13 cellular contexts compared by ENCODE assay signal in genomic region chr3:195806211-195806915, GRCh38. TPM values are rescaled to one million over a fixed set of nuclear protein-coding genes. Genes with fewer than 3 reads are reported as not detected.
DNase-seq lines count a peak whose midpoint lies in the region; ATAC-seq and TF ChIP-seq lines count a peak whose summit lies in the region.
"Had no signal": no experiment of that assay in that cellular context is flagged by ENCODE, and none has a peak within 500 bp of the region (broad histone marks: within the 10 kb centered on the region; RNA-seq: fewer than 3 reads in every experiment).

No MANE protein-coding gene starts in this region.

- H3K4me1 ChIP-seq in iPS DF 6.9 (ENCODE audit: control insufficient read depth, insufficient read depth, low read length) = peaks cover 21% of the 10 kb centered on the region

- no peak for DNase-seq in stimulated activated naive CD8-positive, alpha-beta T cell treated with anti-CD3 and anti-CD28 coated beads, Interleukin-15, amount 100 ng/mL, for 72 hours
- DNase-seq in stimulated activated naive CD8-positive, alpha-beta T cell treated with anti-CD3 and anti-CD28 coated beads, Interleukin-15, Interleukin-2, amounts not matched to agents 100 U/mL and 50 U/mL, for 24 hours = no peak
- DNase-seq in WTC11 (ENCODE audit: low spot score) = peak; percentile 73
- DNase-seq in iPS DF 6.9 (ENCODE audit: low read depth, low spot score) = peak; percentile 92
- DNase-seq in DMS114 treated with DMSO at 0.1 percent for 48 hours (lab: John Stamatoyannopoulos, UW; ENCODE audit: unreplicated experiment) = no peak
- no peak for DNase-seq in NCI-H82 (lab: John Stamatoyannopoulos, UW)
- DNase-seq: activated CD8-positive, alpha-beta memory T cell treated with anti-CD3 and anti-CD28 coated beads for 24 hours; HFFc6; NCI-H774; small intestine had no signal

- H3K4me3 ChIP-seq in iPS DF 6.9 (ENCODE audit: low read length) = no peak overlapping the region

- no peak for TF ChIP-seq CTCF in WTC11 (IDR thresholded peaks at IDR 0.05)

- H3K4me1 Mint-ChIP-seq in stimulated activated naive CD8-positive, alpha-beta T cell treated with anti-CD3 and anti-CD28 coated beads, Interleukin-15, amount 100 ng/mL, for 72 hours = peaks cover 53% of the 10 kb centered on the region
- H3K4me1 Mint-ChIP-seq in WTC11 = peaks cover 84% of the 10 kb centered on the region

- H3K36me3 Mint-ChIP-seq in WTC11 = no peaks in the 10 kb centered on the region

- CTCF ChIA-PET in WTC11 (lab: Charles Lee) = interaction anchor here (0.6 to 2.6 kb wide), 8 partner anchors 12 to 88 kb away, joined by 3 to 12 read pairs (median 3); no protein-coding TSS in a partner anchor

- peak overlapping the region; percentile 36 for H3K27ac ChIP-seq in iPS DF 6.9 (ENCODE audit: low read length)

- no peak for ATAC-seq in stimulated activated naive CD8-positive, alpha-beta T cell treated with anti-CD3 and anti-CD28 coated beads, Interleukin-15, amount 100 ng/mL, for 72 hours
- ATAC-seq in stimulated activated naive CD8-positive, alpha-beta T cell treated with anti-CD3 and anti-CD28 coated beads, Interleukin-15, Interleukin-2, amounts not matched to agents 100 U/mL and 50 U/mL, for 24 hours = no peak
- ATAC-seq in WTC11 = peak; percentile 77
- no peak for ATAC-seq in HG02678 (IDR thresholded peaks at IDR 0.05; ENCODE audit: unreplicated experiment)
- ATAC-seq in HG03135 (IDR thresholded peaks at IDR 0.05; ENCODE audit: unreplicated experiment) = no peak

- H3K27ac Mint-ChIP-seq in stimulated activated naive CD8-positive, alpha-beta T cell treated with anti-CD3 and anti-CD28 coated beads, Interleukin-15, amount 100 ng/mL, for 72 hours = peak overlapping the region in 1 of 2 donors; percentile 89
- peak overlapping the region; percentile 98 for H3K27ac Mint-ChIP-seq in WTC11
- H3K27ac Mint-ChIP-seq: HFFc6 had no signal

- H3K4me3 Mint-ChIP-seq in stimulated activated naive CD8-positive, alpha-beta T cell treated with anti-CD3 and anti-CD28 coated beads, Interleukin-15, amount 100 ng/mL, for 72 hours = peak overlapping the region; percentile 6 to 42
- peak overlapping the region; percentile 39 for H3K4me3 Mint-ChIP-seq in WTC11
- H3K4me3 Mint-ChIP-seq: HFFc6 had no signal

- no CpG with 5 or more reads among the region's 11 CpGs for WGBS in iPS DF 6.9 (ENCODE audit: insufficient coverage, insufficient read length)

- no peaks in the 10 kb centered on the region for H3K9me3 Mint-ChIP-seq in stimulated activated naive CD8-positive, alpha-beta T cell treated with anti-CD3 and anti-CD28 coated beads, Interleukin-15, amount 100 ng/mL, for 72 hours
- H3K9me3 Mint-ChIP-seq in WTC11 = no peaks in the 10 kb centered on the region
- H3K9me3 Mint-ChIP-seq: HFFc6 had no signal

- H3K27me3 Mint-ChIP-seq in stimulated activated naive CD8-positive, alpha-beta T cell treated with anti-CD3 and anti-CD28 coated beads, Interleukin-15, amount 100 ng/mL, for 72 hours = peaks cover 46% of the 10 kb centered on the region
- peaks cover 4% of the 10 kb centered on the region for H3K27me3 Mint-ChIP-seq in WTC11 (ENCODE audit: low read depth)

- no peaks in the 10 kb centered on the region for H3K27me3 ChIP-seq in iPS DF 6.9 (ENCODE audit: control insufficient read depth, insufficient read depth, low read length)

- POLR2A ChIA-PET in WTC11 (lab: Charles Lee) = interaction anchor here (0.5 kb wide), 1 partner anchor 1147 kb away, joined by 4 read pairs; no protein-coding TSS in a partner anchor

- no peaks in the 10 kb centered on the region for H3K36me3 ChIP-seq in iPS DF 6.9 (ENCODE audit: control insufficient read depth, insufficient read depth, low read length)

- no peaks in the 10 kb centered on the region for H3K9me3 ChIP-seq in iPS DF 6.9 (ENCODE audit: control insufficient read depth, insufficient read depth, low read length)

TF ChIP-seq in WTC11, 78 proteins besides CTCF, POLR2A, EP300 and RAD21 (continues in another document):
- TF ChIP-seq ZMAT4 (CRISPR knock-in tag; IDR thresholded peaks at IDR 0.05) (peak; percentile 94), MAX (CRISPR knock-in tag; IDR thresholded peaks at IDR 0.05) (peak; percentile 69; the same call in 1 of the 2 replicates), ERG (CRISPR knock-in tag; IDR thresholded peaks at IDR 0.05) (0 out of 2 replicates have a peak, but pooled peaks have one; percentile 69), EMX1 (CRISPR knock-in tag; IDR thresholded peaks at IDR 0.05) (no peak), NFATC4 (CRISPR knock-in tag; IDR thresholded peaks at IDR 0.05) (no peak), TEAD1 (CRISPR knock-in tag; IDR thresholded peaks at IDR 0.05) (peak; percentile 92; the same call in 1 of the 2 replicates), CDX4 (CRISPR knock-in tag; IDR thresholded peaks at IDR 0.05; ENCODE audit: borderline replicate concordance) (no peak), CBFB (CRISPR knock-in tag; IDR thresholded peaks at IDR 0.05; ENCODE audit: low read depth) (peak; percentile 20; the same call in 1 of the 2 replicates), E2F1 (CRISPR knock-in tag; IDR thresholded peaks at IDR 0.05) (no peak), HMGA2 (CRISPR knock-in tag; IDR thresholded peaks at IDR 0.05) (no peak), E2F5 (CRISPR knock-in tag; IDR thresholded peaks at IDR 0.05) (no peak), ZNF138 (CRISPR knock-in tag; conservative IDR thresholded peaks at IDR 0.05) (0 out of 2 replicates have a peak, but pooled peaks have one; percentile 32), E2F4 (CRISPR knock-in tag; IDR thresholded peaks at IDR 0.05; ENCODE audit: borderline replicate concordance, low read depth) (no peak), ZBTB21 (CRISPR knock-in tag; IDR thresholded peaks at IDR 0.05; ENCODE audit: borderline replicate concordance) (0 out of 2 replicates have a peak, but pooled peaks have one; percentile 34), FOXP1 (CRISPR knock-in tag; IDR thresholded peaks at IDR 0.05; ENCODE audit: borderline replicate concordance) (no peak), ETV6 (CRISPR knock-in tag; IDR thresholded peaks at IDR 0.05) (peak; percentile 77)

RNA-seq across cellular contexts. Expression of gene MUC4, which starts 5.4 kb away (rescaled TPM):
- total RNA-seq in WTC11 (2021) = 2.1 to 2.8 TPM (median 2.3 TPM) in 3 replicates
- total RNA-seq: HFFc6, myocyte had no signal

Comparison
In these comparisons a context has a peak if more than half of its experiments do, and no peak if none do; other contexts are left out.
1. DNase-seq: peak in WTC11 (single experiment) and iPS DF 6.9 (single experiment); none in stimulated activated naive CD8-positive, alpha-beta T cell treated with anti-CD3 and anti-CD28 coated beads, Interleukin-15, amount 100 ng/mL, for 72 hours (0 of 2), stimulated activated naive CD8-positive, alpha-beta T cell treated with anti-CD3 and anti-CD28 coated beads, Interleukin-15, Interleukin-2, amounts not matched to agents 100 U/mL and 50 U/mL, for 24 hours (single experiment), DMS114 treated with DMSO at 0.1 percent for 48 hours (single experiment) and NCI-H82 (single experiment).